ENCODE assay signal across 8 cellular contexts in genomic region chr6:26659042-26659359, GRCh38.
DNase-seq lines count a peak whose midpoint lies in the region; ATAC-seq and TF ChIP-seq lines count a peak whose summit lies in the region.

No MANE protein-coding gene starts in this region.

- peaks cover 25% of the 10 kb centered on the region for H3K4me1 Mint-ChIP-seq in nephron

- TF ChIP-seq CTCF in Loucy (conservative IDR thresholded peaks at IDR 0.05; ENCODE audit: low read length) (no peak), nephron (IDR thresholded peaks at IDR 0.05; ENCODE audit: unreplicated experiment in 3 of 3) (no peak)

- peaks cover 44% of the 10 kb centered on the region for H3K36me3 Mint-ChIP-seq in nephron (ENCODE audit: low read depth)

- H3K27ac ChIP-seq in BLaER1, result peak overlapping the region; percentile 84
- H3K27ac ChIP-seq in duodenal mucosa (ENCODE audit: low read depth, low read length), result peak overlapping the region; percentile 67

- ATAC-seq in GM18520 (IDR thresholded peaks at IDR 0.05; ENCODE audit: unreplicated experiment), result no peak
- no peak for ATAC-seq in GM21619 (IDR thresholded peaks at IDR 0.05; ENCODE audit: unreplicated experiment)

- peak overlapping the region; percentile 100 for H2AFZ ChIP-seq in Loucy (ENCODE audit: low read length)

- H3K4me1 ChIP-seq in BLaER1 (peaks cover 13% of the 10 kb centered on the region), Loucy (ENCODE audit: insufficient read depth, low read length, poor library complexity, severe bottlenecking) (peaks cover 36% of the 10 kb centered on the region), duodenal mucosa (ENCODE audit: control insufficient read depth in 1 of 2, insufficient read depth in 2 of 2, low read length in 2 of 2) (peaks cover 14 to 24% of the 10 kb centered on the region in 2 donors)

- peaks cover 32% of the 10 kb centered on the region for H3K79me2 ChIP-seq in Loucy (ENCODE audit: insufficient read depth, low read length)

- no peaks in the 10 kb centered on the region for H3F3A ChIP-seq in Loucy (ENCODE audit: low read depth)

- H3K4me3 Mint-ChIP-seq in nephron, result peak overlapping the region; percentile 84 to 88 (median 88)

- H3K4me3 ChIP-seq in BLaER1 (peak overlapping the region; percentile 82), Loucy (ENCODE audit: low read length, poor library complexity, severe bottlenecking) (peak overlapping the region; percentile 92), duodenal mucosa (ENCODE audit: low read depth in 1 of 2, low read length in 2 of 2) (peak overlapping the region; percentile 75 to 96)

- H3K9me3 Mint-ChIP-seq in nephron, result peaks cover 13% of the 10 kb centered on the region

- H3K27me3 Mint-ChIP-seq in nephron (ENCODE audit: low read depth), result peaks cover 19% of the 10 kb centered on the region

- H3K36me3 ChIP-seq in BLaER1 (peaks cover 41% of the 10 kb centered on the region), Loucy (ENCODE audit: insufficient read depth, low read length) (no peaks in the 10 kb centered on the region), duodenal mucosa (ENCODE audit: control insufficient read depth in 1 of 2, insufficient read depth in 2 of 2, low read length in 2 of 2) (peaks cover 0 to 12% of the 10 kb centered on the region in 2 donors)

- H3K9ac ChIP-seq in BLaER1, result peak overlapping the region; percentile 86
- H3K9ac ChIP-seq in Loucy (ENCODE audit: low read depth, low read length, poor library complexity, severe bottlenecking), result peak overlapping the region; percentile 75
- H3K9ac ChIP-seq in duodenal mucosa (ENCODE audit: low read depth in 1 of 2, low read length in 2 of 2), result peak overlapping the region; percentile 78 to 79

- peak overlapping the region; percentile 92 for H3K4me2 ChIP-seq in BLaER1
- H3K4me2 ChIP-seq in Loucy (ENCODE audit: low read depth, low read length, poor library complexity, severe bottlenecking), result peak overlapping the region; percentile 89

- DNase-seq in NCI-H510A treated with DMSO at 0.1 percent for 48 hours (lab: John Stamatoyannopoulos, UW), result no peak
- no peak for DNase-seq in stimulated activated CD4-positive, alpha-beta T cell treated with anti-CD3 and anti-CD28 coated beads, Interleukin-4, amount 100 ng/mL, for 1 hour

- H3K27me3 ChIP-seq in BLaER1 (no peaks in the 10 kb centered on the region), Loucy (ENCODE audit: insufficient read depth, low read length, poor library complexity, severe bottlenecking) (no peaks in the 10 kb centered on the region), duodenal mucosa (ENCODE audit: control insufficient read depth in 1 of 2, insufficient read depth in 2 of 2, low read length in 2 of 2) (no peaks in the 10 kb centered on the region)

- H4K20me1 ChIP-seq in BLaER1, result no peaks in the 10 kb centered on the region
- H4K20me1 ChIP-seq in Loucy (ENCODE audit: insufficient read depth, low read length, poor library complexity, severe bottlenecking), result peaks cover 21% of the 10 kb centered on the region

- H3K9me2 ChIP-seq in Loucy (replicated peaks; ENCODE audit: low read depth, low read length), result no peaks in the 10 kb centered on the region

- peaks cover 8% of the 10 kb centered on the region; the same call in 1 of the 2 replicates for H3K9me3 ChIP-seq in BLaER1
- no peaks in the 10 kb centered on the region for H3K9me3 ChIP-seq in Loucy (ENCODE audit: insufficient read depth, low read depth, low read length)
- H3K9me3 ChIP-seq in duodenal mucosa (ENCODE audit: control insufficient read depth in 1 of 2, low read length in 2 of 2), result no peaks in the 10 kb centered on the region

- H3K27ac Mint-ChIP-seq in nephron, result peak overlapping the region; percentile 65 to 90 (median 85)
